ENCODE assay signal across 10 cellular contexts in the genomic region with DNA sequence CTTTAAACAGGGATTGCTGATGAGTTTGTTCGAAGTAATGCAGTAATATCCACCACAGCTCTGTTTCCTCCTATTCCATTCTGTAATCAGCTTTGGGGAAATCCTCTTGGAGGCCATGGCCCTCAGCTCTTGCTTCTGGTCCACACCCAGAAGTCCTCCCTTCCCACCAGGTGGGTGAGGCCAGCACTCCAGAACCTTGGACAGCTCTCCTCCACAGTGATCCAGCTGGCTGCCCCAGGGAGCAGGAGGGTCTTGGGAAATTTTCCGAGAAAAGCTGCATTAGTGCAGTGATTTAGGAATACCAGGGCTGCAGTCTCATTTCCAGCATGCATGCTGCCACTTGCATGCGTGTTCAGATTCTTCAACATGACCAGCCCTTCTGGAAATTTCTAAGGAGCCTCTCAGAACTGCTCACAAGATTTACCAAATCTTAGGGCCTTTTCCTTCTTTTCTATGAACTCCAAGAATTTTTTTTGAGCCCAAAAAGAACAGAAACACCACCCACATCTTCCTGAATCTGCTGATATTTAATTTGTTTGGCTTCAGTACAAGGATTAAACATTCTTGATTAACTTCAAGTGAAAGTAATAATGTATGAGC. TPM values are rescaled to one million over a fixed set of nuclear protein-coding genes. Genes with fewer than 3 reads are reported as not detected.
A peak's percentile ranks its signal among the peaks of the same experiment; 100 is the strongest.
DNase-seq lines count a peak whose midpoint lies in the region; ATAC-seq and TF ChIP-seq lines count a peak whose summit lies in the region.
"Had no signal": no experiment of that assay in that cellular context is flagged by ENCODE, and none has a peak within 500 bp of the region (broad histone marks: within the 10 kb centered on the region; RNA-seq: fewer than 3 reads in every experiment).

No MANE protein-coding gene starts in this region.

- no peaks in the 10 kb centered on the region for H3K9me3 ChIP-seq in cardiac muscle cell (ENCODE audit: low read depth)
- no peaks in the 10 kb centered on the region for H3K9me3 ChIP-seq in right atrium auricular region
- H3K9me3 ChIP-seq in iPS DF 6.9 (ENCODE audit: control insufficient read depth, insufficient read depth, low read length), result no peaks in the 10 kb centered on the region
- H3K9me3 ChIP-seq in transverse colon, result no peaks in the 10 kb centered on the region

- H3K4me1 ChIP-seq in cardiac muscle cell (ENCODE audit: low read depth) (no peaks in the 10 kb centered on the region), right atrium auricular region (peaks cover 0 to 25% of the 10 kb centered on the region in 2 donors), iPS DF 6.9 (ENCODE audit: control insufficient read depth, insufficient read depth, low read length) (peaks cover 1% of the 10 kb centered on the region; the same call in 1 of the 2 replicates), transverse colon (peaks cover 11 to 24% (median 15%) of the 10 kb centered on the region in 4 donors)

- no peak for TF ChIP-seq POLR2A in transverse colon (IDR thresholded peaks at IDR 0.05)

- peak; percentile 59 to 85 for DNase-seq in cardiac muscle cell (ENCODE audit: low read depth in 1 of 2, low spot score in 1 of 2)
- DNase-seq in right atrium auricular region (ENCODE audit: low spot score), result no peak
- peak; percentile 29 for DNase-seq in UCSD-AML1 (lab: John Stamatoyannopoulos, UW; ENCODE audit: unreplicated experiment)
- DNase-seq in iPS DF 6.9 (ENCODE audit: low read depth, low spot score), result peak; percentile 22
- peak; percentile 49 for DNase-seq in transverse colon
- DNase-seq in NCI-H2227 (lab: John Stamatoyannopoulos, UW; ENCODE audit: unreplicated experiment), result no peak
- DNase-seq: CD4-positive, CD25-positive, alpha-beta regulatory T cell; NK-92 treated with Interleukin-12 subunit alpha and Interleukin-12 subunit beta, amount 100 ng/mL, for 24 hours had no signal

- intact Hi-C loops in transverse colon (cut with DNase I; ENCODE audit: low total_unique reads), result no loop called here

- no peak for TF ChIP-seq CTCF in cardiac muscle cell (IDR thresholded peaks at IDR 0.05; ENCODE audit: low read depth, low read length)
- no peak for TF ChIP-seq CTCF in right atrium auricular region (IDR thresholded peaks at IDR 0.05)
- TF ChIP-seq CTCF in transverse colon (IDR thresholded peaks at IDR 0.05), result no peak

- no peaks in the 10 kb centered on the region for H3K36me3 ChIP-seq in cardiac muscle cell
- no peaks in the 10 kb centered on the region for H3K36me3 ChIP-seq in right atrium auricular region
- no peaks in the 10 kb centered on the region for H3K36me3 ChIP-seq in iPS DF 6.9 (ENCODE audit: control insufficient read depth, insufficient read depth, low read length)
- no peaks in the 10 kb centered on the region for H3K36me3 ChIP-seq in transverse colon

- H3K27ac ChIP-seq in cardiac muscle cell (no peak overlapping the region), right atrium auricular region (no peak overlapping the region), iPS DF 6.9 (ENCODE audit: low read length) (no peak overlapping the region), transverse colon (no peak overlapping the region)

- H3K27me3 ChIP-seq in cardiac muscle cell, result peaks cover 41% of the 10 kb centered on the region
- no peaks in the 10 kb centered on the region for H3K27me3 ChIP-seq in right atrium auricular region
- peaks cover 6% of the 10 kb centered on the region; the same call in 1 of the 2 replicates for H3K27me3 ChIP-seq in iPS DF 6.9 (ENCODE audit: control insufficient read depth, insufficient read depth, low read length)
- H3K27me3 ChIP-seq in transverse colon, result peaks cover 29% of the 10 kb centered on the region

- no peak overlapping the region for H3K4me3 ChIP-seq in cardiac muscle cell
- H3K4me3 ChIP-seq in right atrium auricular region, result no peak overlapping the region
- no peak overlapping the region for H3K4me3 ChIP-seq in iPS DF 6.9 (ENCODE audit: low read length)
- H3K4me3 ChIP-seq in transverse colon, result no peak overlapping the region

- TF ChIP-seq EP300 in transverse colon (IDR thresholded peaks at IDR 0.05; ENCODE audit: low read depth), result no peak

- ATAC-seq in GM21786 (IDR thresholded peaks at IDR 0.05; ENCODE audit: unreplicated experiment) (no peak), GM21529 (IDR thresholded peaks at IDR 0.05; ENCODE audit: unreplicated experiment) (no peak)

- WGBS in iPS DF 6.9 (ENCODE audit: insufficient coverage, insufficient read length), result no CpG with 5 or more reads among the region's 3 CpGs
- WGBS in transverse colon (ENCODE audit: low coverage in 1 of 2), 2 donors, result 25 to 49% methylated on average over 2 to 3 of the region's 3 CpGs

- in situ Hi-C loops in transverse colon (cut with MboI; ENCODE audit: low pct_ligation_motif_present in 1 of 4, low pct_unique_long_range_greater_than_20kb in 1 of 4, low sequenced_read_pairs in 3 of 4), result no loop called here

RNA-seq across cellular contexts. Expression of gene SMPD3, which starts 4.2 kb away (rescaled TPM):
- total RNA-seq in cardiac muscle cell (0.27 TPM in 1 of 2 replicates, not detected in the other), right atrium auricular region (1 to 10 TPM; 3.0 to 4.4 TPM), transverse colon (100 to 1,000 TPM in 1 of 4 donors, 10 to 100 TPM in 3; 51.1 to 168 (median 68.9) TPM)
- 1.5 and 2.8 TPM in 2 replicates for polyA plus RNA-seq in cardiac muscle cell

Comparison
In these comparisons a context has a peak if more than half of its experiments do, and no peak if none do; other contexts are left out.
1. DNase-seq: peak in cardiac muscle cell (2 of 2), UCSD-AML1 (single experiment), iPS DF 6.9 (single experiment) and transverse colon (single experiment); none in right atrium auricular region (single experiment) and NCI-H2227 (single experiment).
2. RNA of gene SMPD3, which starts 4.2 kb away (total RNA-seq): 51.1 to 168 TPM in transverse colon; 3.0 to 4.4 TPM in right atrium auricular region and 0.27 TPM in cardiac muscle cell; every median in the first group is over 4 times any median in the second.